ENCODE assay signal across 9 cellular contexts in the genomic region with DNA sequence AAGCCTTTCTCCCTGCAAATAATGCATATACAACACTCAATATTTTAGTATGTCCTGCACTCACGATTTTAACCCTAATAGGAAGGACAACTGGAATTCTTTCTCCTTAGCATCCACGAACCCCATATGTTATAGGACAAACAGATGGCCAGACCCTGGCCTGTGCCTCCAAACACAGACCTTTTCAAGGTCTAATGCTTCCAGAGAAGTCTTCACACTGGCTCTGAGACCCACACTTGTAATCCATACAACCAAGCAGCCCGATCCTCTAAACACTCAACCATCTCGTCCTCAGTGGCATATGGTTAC. TPM values are rescaled to one million over a fixed set of nuclear protein-coding genes. Genes with fewer than 3 reads are reported as not detected.
DNase-seq lines count a peak whose midpoint lies in the region; ATAC-seq and TF ChIP-seq lines count a peak whose summit lies in the region.
"Had no signal": no experiment of that assay in that cellular context is flagged by ENCODE, and none has a peak within 500 bp of the region (broad histone marks: within the 10 kb centered on the region; RNA-seq: fewer than 3 reads in every experiment).

No MANE protein-coding gene starts in this region.

- H3K36me3 ChIP-seq in OCI-LY7 (ENCODE audit: insufficient read depth, low read length) (peaks cover 15% of the 10 kb centered on the region; the same call in 1 of the 2 replicates), sigmoid colon (peaks cover 0 to 26% (median 3%) of the 10 kb centered on the region in 4 donors)
- H3K36me3 ChIP-seq: pancreas had no signal

- no peak for TF ChIP-seq EP300 in sigmoid colon (IDR thresholded peaks at IDR 0.05)

- no TSS peak for BruUV-seq in OCI-LY7 (replicated peaks; lab: Mats Ljungman, UMichigan)

- no peaks in the 10 kb centered on the region for H4K20me1 ChIP-seq in OCI-LY7 (ENCODE audit: insufficient read depth, low read length)

- POLR2A ChIA-PET in OCI-LY7 (lab: Charles Lee): interaction anchor here (0.6 to 7.1 kb wide), 6 partner anchors 22 to 293 kb away, joined by 3 to 109 read pairs (median 4); no protein-coding TSS in a partner anchor

- H2AFZ ChIP-seq in OCI-LY7 (ENCODE audit: low read length): peak overlapping the region; percentile 80

- WGBS in sigmoid colon, 2 donors: 20 to 40% methylated on average over 4 of the region's 4 CpGs

- DNase-seq in GM03348 (ENCODE audit: low spot score) (peak; percentile 5), OCI-LY7 (ENCODE audit: low spot score) (no peak), fibroblast of villous mesenchyme (ENCODE audit: low read depth) (no peak), sigmoid colon (no peak), glomerular visceral epithelial cell (ENCODE audit: extremely low spot score) (no peak), SIG-M5 (lab: John Stamatoyannopoulos, UW) (no peak), mesenteric fat pad (ENCODE audit: low spot score) (no peak)

- H3K9me3 ChIP-seq in OCI-LY7 (ENCODE audit: low read length): no peaks in the 10 kb centered on the region
- H3K9me3 ChIP-seq in sigmoid colon: no peaks in the 10 kb centered on the region
- H3K9me3 ChIP-seq: pancreas had no signal

- CTCF ChIA-PET in OCI-LY7 (lab: Charles Lee; ENCODE audit: unreplicated experiment): no interaction called here

- peaks cover 28% of the 10 kb centered on the region for H3K4me1 ChIP-seq in OCI-LY7 (ENCODE audit: insufficient read depth, low read length, poor library complexity, severe bottlenecking)
- H3K4me1 ChIP-seq in sigmoid colon: peaks cover 0 to 17% (median 11%) of the 10 kb centered on the region in 4 donors
- H3K4me1 ChIP-seq: pancreas had no signal

- TF ChIP-seq CTCF in OCI-LY7 (conservative IDR thresholded peaks at IDR 0.05; ENCODE audit: low read length) (no peak), fibroblast of villous mesenchyme (IDR thresholded peaks at IDR 0.05; ENCODE audit: insufficient read depth, low read depth, low read length) (no peak), sigmoid colon (IDR thresholded peaks at IDR 0.05) (no peak)

- TF ChIP-seq POLR2A in sigmoid colon (IDR thresholded peaks at IDR 0.05): no peak

- peaks cover 20% of the 10 kb centered on the region; the same call in 1 of the 2 replicates for H3K79me2 ChIP-seq in OCI-LY7 (ENCODE audit: insufficient read depth, low read depth, low read length)

- H3K27me3 ChIP-seq in sigmoid colon: no peaks in the 10 kb centered on the region
- H3K27me3 ChIP-seq: pancreas had no signal

- ATAC-seq in GM19395 (IDR thresholded peaks at IDR 0.05; ENCODE audit: unreplicated experiment): no peak

- H3K4me3 ChIP-seq in OCI-LY7 (ENCODE audit: low read depth, low read length, poor library complexity, severe bottlenecking) (peak overlapping the region; percentile 72), fibroblast of villous mesenchyme (ENCODE audit: low read depth, low read length) (peak overlapping the region; percentile 85), sigmoid colon (peak overlapping the region; percentile 37 to 54 (median 46))

- intact Hi-C loops in OCI-LY7 (cut with micrococcal nuclease; ENCODE audit: unreplicated experiment) (loop anchor here (5.0 kb wide), 1 partner anchor 293 kb away; no protein-coding TSS in a partner anchor), sigmoid colon (cut with DNase I) (loop anchor here (1.0 to 2.0 kb wide), 3 partner anchors 25 to 75 kb away; no protein-coding TSS in a partner anchor)

- peak overlapping the region; percentile 87 for H3K4me2 ChIP-seq in OCI-LY7 (ENCODE audit: low read length)

- peak overlapping the region; percentile 72 for H3K27ac ChIP-seq in OCI-LY7 (ENCODE audit: low read depth, low read length, poor library complexity, severe bottlenecking)
- H3K27ac ChIP-seq in sigmoid colon: peak overlapping the region; percentile 55 to 84 (median 72)

- no peaks in the 10 kb centered on the region for H3K9me2 ChIP-seq in OCI-LY7 (ENCODE audit: insufficient read depth, low read length)

RNA-seq across cellular contexts. Expression of gene SLC2A3, which starts 0.6 kb away (rescaled TPM):
- 3.7 and 3.9 TPM in 2 replicates for total RNA-seq in OCI-LY7 (2014; rRNA removed; shearing (Covaris generic))
- total RNA-seq in OCI-LY7 (2022): 16.3 and 17.9 TPM in 2 replicates
- total RNA-seq in fibroblast of villous mesenchyme: 65.4 and 91.5 TPM in 2 replicates
- 100 to 1,000 TPM in 1 of 4 donors, 10 to 100 TPM in 3; 12.8 to 110 (median 30.9) TPM for total RNA-seq in sigmoid colon
- polyA plus RNA-seq in sigmoid colon: 10 to 100 TPM in 1 of 3 donors, 1 to 10 TPM in 2; 3.0 to 12.6 (median 6.0) TPM
- total RNA-seq in mesenteric fat pad: 238 TPM
